In the genomic region with DNA sequence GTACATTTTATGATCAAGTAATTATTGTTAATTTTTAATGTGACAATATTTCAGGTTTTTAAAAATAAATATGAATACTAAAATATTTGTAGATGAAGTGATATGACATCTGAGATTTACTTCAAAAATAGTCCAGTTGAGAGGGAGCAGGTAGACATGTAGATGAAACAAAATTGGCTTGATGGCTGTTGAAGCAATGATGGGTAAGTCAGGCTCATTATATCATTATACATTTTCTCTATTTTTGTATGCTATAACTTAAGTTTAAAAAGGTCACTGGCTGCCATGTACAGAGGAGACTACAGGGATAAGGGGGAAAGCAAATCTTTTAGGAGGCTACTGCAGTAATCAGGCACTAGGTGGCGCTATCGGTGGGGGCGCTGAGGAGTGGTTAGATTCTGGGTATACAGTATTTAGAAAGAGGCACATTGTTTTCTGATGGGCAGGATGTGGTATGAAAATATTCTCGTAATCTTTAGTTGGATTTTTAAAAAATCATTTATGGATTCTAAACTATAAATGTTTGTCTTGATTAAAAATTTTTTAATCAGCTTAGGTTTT, we compare ENCODE assay signal across 8 cellular contexts.
DNase-seq lines count a peak whose midpoint lies in the region; ATAC-seq and TF ChIP-seq lines count a peak whose summit lies in the region.

No MANE protein-coding gene starts in this region.

- CTCF ChIA-PET in activated CD8-positive, alpha-beta T cell treated with anti-CD3 and anti-CD28 coated beads, Interleukin-2, amount 10 ng/mL, durations not matched to agents 7 days and 5 days (lab: Charles Lee) = interaction anchor here (0.7 to 2.8 kb wide), 6 partner anchors 8 to 745 kb away, joined by 3 to 12 read pairs (median 6); no protein-coding TSS in a partner anchor

- H3K36me3 Mint-ChIP-seq in CD4-positive, CD25-positive, alpha-beta regulatory T cell = no peaks in the 10 kb centered on the region
- no peaks in the 10 kb centered on the region for H3K36me3 Mint-ChIP-seq in activated CD8-positive, alpha-beta T cell treated with anti-CD3 and anti-CD28 coated beads, Interleukin-2, amount 10 ng/mL, durations not matched to agents 7 days and 5 days (ENCODE audit: low read depth)
- peaks cover 40% of the 10 kb centered on the region for H3K36me3 Mint-ChIP-seq in nephron progenitor cell (ENCODE audit: low read depth)

- H3K27me3 Mint-ChIP-seq in CD4-positive, CD25-positive, alpha-beta regulatory T cell = no peaks in the 10 kb centered on the region
- peaks cover 3% of the 10 kb centered on the region for H3K27me3 Mint-ChIP-seq in activated CD8-positive, alpha-beta T cell treated with anti-CD3 and anti-CD28 coated beads, Interleukin-2, amount 10 ng/mL, durations not matched to agents 7 days and 5 days (ENCODE audit: low read depth)
- no peaks in the 10 kb centered on the region for H3K27me3 Mint-ChIP-seq in nephron progenitor cell (ENCODE audit: low read depth, poor library complexity)

- in situ Hi-C loops in transverse colon (cut with MboI; ENCODE audit: low pct_ligation_motif_present in 1 of 4, low pct_unique_long_range_greater_than_20kb in 1 of 4, low sequenced_read_pairs in 3 of 4) = loop anchor here (25.0 kb wide), 4 partner anchors 110 to 760 kb away; no protein-coding TSS in a partner anchor

- no peak overlapping the region for H3K4me3 Mint-ChIP-seq in CD4-positive, CD25-positive, alpha-beta regulatory T cell
- no peak overlapping the region for H3K4me3 Mint-ChIP-seq in activated CD8-positive, alpha-beta T cell treated with anti-CD3 and anti-CD28 coated beads, Interleukin-2, amount 10 ng/mL, durations not matched to agents 7 days and 5 days
- no peak overlapping the region for H3K4me3 Mint-ChIP-seq in nephron progenitor cell

- no peaks in the 10 kb centered on the region for H3K36me3 ChIP-seq in CD4-positive, CD25-positive, alpha-beta regulatory T cell (ENCODE audit: control insufficient read depth, insufficient read depth, low read length)
- H3K36me3 ChIP-seq in transverse colon = no peaks in the 10 kb centered on the region

- H3K9me3 ChIP-seq in CD4-positive, CD25-positive, alpha-beta regulatory T cell (ENCODE audit: control insufficient read depth in 2 of 2, low read length in 2 of 2) = no peaks in the 10 kb centered on the region
- H3K9me3 ChIP-seq in transverse colon = no peaks in the 10 kb centered on the region

- 21 to 29% methylated on average over 4 of the region's 4 CpGs for WGBS in transverse colon (ENCODE audit: low coverage in 1 of 2), 2 donors

- H3K9me3 Mint-ChIP-seq in CD4-positive, CD25-positive, alpha-beta regulatory T cell = peaks cover 0 to 2% (median 0%) of the 10 kb centered on the region in 7 donors
- H3K9me3 Mint-ChIP-seq in activated CD8-positive, alpha-beta T cell treated with anti-CD3 and anti-CD28 coated beads, Interleukin-2, amount 10 ng/mL, durations not matched to agents 7 days and 5 days (ENCODE audit: insufficient read depth) = no peaks in the 10 kb centered on the region
- no peaks in the 10 kb centered on the region for H3K9me3 Mint-ChIP-seq in nephron progenitor cell

- TF ChIP-seq POLR2A in transverse colon (IDR thresholded peaks at IDR 0.05) = no peak

- H3K27ac Mint-ChIP-seq in CD4-positive, CD25-positive, alpha-beta regulatory T cell = no peak overlapping the region
- H3K27ac Mint-ChIP-seq in activated CD8-positive, alpha-beta T cell treated with anti-CD3 and anti-CD28 coated beads, Interleukin-2, amount 10 ng/mL, durations not matched to agents 7 days and 5 days = no peak overlapping the region
- no peak overlapping the region for H3K27ac Mint-ChIP-seq in nephron progenitor cell

- peak in 1 of 2 donors; percentile 52 for ATAC-seq in CD4-positive, CD25-positive, alpha-beta regulatory T cell (ENCODE audit: low read depth in 2 of 2)
- ATAC-seq in GM19035 (IDR thresholded peaks at IDR 0.05; ENCODE audit: unreplicated experiment) (peak; percentile 88), HG03280 (IDR thresholded peaks at IDR 0.05; ENCODE audit: unreplicated experiment) (peak; percentile 84)
- peak; percentile 57 for ATAC-seq in activated CD8-positive, alpha-beta T cell treated with anti-CD3 and anti-CD28 coated beads, Interleukin-2, amount 10 ng/mL, durations not matched to agents 7 days and 5 days

- no peak for TF ChIP-seq EP300 in transverse colon (IDR thresholded peaks at IDR 0.05; ENCODE audit: low read depth)

- H3K27me3 ChIP-seq in CD4-positive, CD25-positive, alpha-beta regulatory T cell (ENCODE audit: control insufficient read depth, insufficient read depth, low read length) = no peaks in the 10 kb centered on the region
- no peaks in the 10 kb centered on the region for H3K27me3 ChIP-seq in transverse colon

- TF ChIP-seq CTCF in epithelial cell of esophagus (IDR thresholded peaks at IDR 0.05; ENCODE audit: insufficient read depth, low read depth, low read length, missing control alignments) (peak; percentile 93), nephron progenitor cell (IDR thresholded peaks at IDR 0.05) (peak; percentile 83), transverse colon (IDR thresholded peaks at IDR 0.05) (peak; percentile 62 to 72 (median 70))

- POLR2A ChIA-PET in activated CD8-positive, alpha-beta T cell treated with anti-CD3 and anti-CD28 coated beads, Interleukin-2, amount 10 ng/mL, durations not matched to agents 7 days and 5 days (lab: Charles Lee) = no interaction called here

- no peak overlapping the region for H3K27ac ChIP-seq in CD4-positive, CD25-positive, alpha-beta regulatory T cell (ENCODE audit: insufficient read depth, low read length, poor library complexity, severe bottlenecking)
- no peak overlapping the region for H3K27ac ChIP-seq in transverse colon

- H3K4me1 ChIP-seq in CD4-positive, CD25-positive, alpha-beta regulatory T cell (ENCODE audit: control insufficient read depth, insufficient read depth, low read length, poor library complexity, severe bottlenecking) = no peaks in the 10 kb centered on the region
- H3K4me1 ChIP-seq in transverse colon = no peaks in the 10 kb centered on the region

- intact Hi-C loops in transverse colon (cut with DNase I; ENCODE audit: low total_unique reads) = no loop called here

- no peaks in the 10 kb centered on the region for H3K4me1 Mint-ChIP-seq in CD4-positive, CD25-positive, alpha-beta regulatory T cell
- H3K4me1 Mint-ChIP-seq in activated CD8-positive, alpha-beta T cell treated with anti-CD3 and anti-CD28 coated beads, Interleukin-2, amount 10 ng/mL, durations not matched to agents 7 days and 5 days (ENCODE audit: low read depth) = no peaks in the 10 kb centered on the region
- H3K4me1 Mint-ChIP-seq in nephron progenitor cell = peaks cover 8% of the 10 kb centered on the region

- no peak overlapping the region for H3K4me3 ChIP-seq in CD4-positive, CD25-positive, alpha-beta regulatory T cell (ENCODE audit: low read depth, low read length)
- H3K4me3 ChIP-seq in epithelial cell of esophagus (ENCODE audit: low read length) (no peak overlapping the region), transverse colon (no peak overlapping the region)

- DNase-seq in CD4-positive, CD25-positive, alpha-beta regulatory T cell = peak; percentile 12 to 62 (median 23)
- DNase-seq in NCI-H526 treated with DMSO at 0.1 percent for 48 hours (lab: John Stamatoyannopoulos, UW) (peak; percentile 40), epithelial cell of esophagus (ENCODE audit: low read depth) (peak; percentile 67), nephron progenitor cell (peak; percentile 73), transverse colon (peak; percentile 57)
- DNase-seq in activated CD8-positive, alpha-beta T cell treated with anti-CD3 and anti-CD28 coated beads, Interleukin-2, amount 10 ng/mL, durations not matched to agents 7 days and 5 days = peak; percentile 74

Comparison
In these comparisons a context has a peak if more than half of its experiments do, and no peak if none do; other contexts are left out.
1. DNase-seq: peak in every context shown above with its lines; median percentile 74 in activated CD8-positive, alpha-beta T cell treated with anti-CD3 and anti-CD28 coated beads, Interleukin-2, amount 10 ng/mL, durations not matched to agents 7 days and 5 days; 73 in nephron progenitor cell; 67 in epithelial cell of esophagus; 57 in transverse colon; 40 in NCI-H526 treated with DMSO at 0.1 percent for 48 hours; 23 in CD4-positive, CD25-positive, alpha-beta regulatory T cell.